2 cellular contexts compared by ENCODE assay signal in genomic region chr7:27116521-27116946, GRCh38.
TF ChIP-seq lines count a peak whose summit lies in the region.

No MANE protein-coding gene starts in this region.

TF ChIP-seq in HEK293T, 16 proteins besides CTCF, POLR2A, EP300 and RAD21:
- TF ChIP-seq CTBP1 (IDR thresholded peaks at IDR 0.05; ENCODE audit: borderline replicate concordance) (peak; percentile 77; the same call in 1 of the 2 replicates), SP1 (IDR thresholded peaks at IDR 0.05) (no peak), PKNOX1 (IDR thresholded peaks at IDR 0.05) (peak; percentile 97)

TF ChIP-seq in K562, 482 proteins besides CTCF, POLR2A, EP300 and RAD21:
- TF ChIP-seq PBX2 (CRISPR knock-in tag; IDR thresholded peaks at IDR 0.05; ENCODE audit: low read depth) (no peak), PBX2 (tag; conservative IDR thresholded peaks at IDR 0.05; ENCODE audit: low read depth) (0 out of 2 replicates have a peak, but pooled peaks have one; percentile 37), MEIS2 (IDR thresholded peaks at IDR 0.05; ENCODE audit: partially characterized antibody) (peak; percentile 35), PKNOX1 (IDR thresholded peaks at IDR 0.05) (0 out of 2 replicates have a peak, but pooled peaks have one; percentile 24), HDAC8 (tag; IDR thresholded peaks at IDR 0.05) (no peak)
